In genomic region chr11:77178150-77178549, GRCh38 we compare ENCODE assay signal across 22 cellular contexts. TPM values are rescaled to one million over a fixed set of nuclear protein-coding genes. Genes with fewer than 3 reads are reported as not detected.
"Had no signal": no experiment of that assay in that cellular context is flagged by ENCODE, and none has a peak within 500 bp of the region (broad histone marks: within the 10 kb centered on the region; RNA-seq: fewer than 3 reads in every experiment).

No MANE protein-coding gene starts in this region.

- H3K27me3 ChIP-seq: SJCRH30 had no signal

- H3K9me3 ChIP-seq: SJCRH30 had no signal

- FAIRE-seq: HepG2, RCC 7860 had no signal

- H3K36me3 ChIP-seq: SJCRH30 had no signal

- DNase-seq: IMR-90, Kasumi-1, MM.1S, NCI-H1092 treated with DMSO at 0.1 percent for 48 hours, NCI-H1436, NCI-H187, NCI-H2029, NCI-H2081 treated with DMSO at 0.1 percent for 48 hours, NCI-H2171, NCI-H226, NCI-H446, NCI-H510A, NCI-H524 treated with DMSO at 0.1 percent for 48 hours, NCI-H69, NCI-H774, RPMI8226, SHP77 treated with DMSO at 0.1 percent for 48 hours, SJCRH30 had no signal

- H3K9ac ChIP-seq: KMS-11 had no signal

- H3K4me3 ChIP-seq: SJCRH30 had no signal

- H3K4me2 ChIP-seq: KMS-11 had no signal

- H3K27ac ChIP-seq: KMS-11, SJCRH30 had no signal

RNA-seq across cellular contexts. Expression of gene MYO7A, which starts 50.1 kb away (rescaled TPM):
- total RNA-seq: IMR-90, M059J had no signal
